ENCODE assay signal across 1 cellular context in genomic region chr6:5464096-5464885, GRCh38.
TF ChIP-seq lines count a peak whose summit lies in the region.

No MANE protein-coding gene starts in this region.

TF ChIP-seq in SK-N-SH treated with all-trans-retinoic acid at 6 μM for 48 hours, 23 proteins besides CTCF, POLR2A, EP300 and RAD21 (continued from another document):
- TF ChIP-seq, protein P1, sequence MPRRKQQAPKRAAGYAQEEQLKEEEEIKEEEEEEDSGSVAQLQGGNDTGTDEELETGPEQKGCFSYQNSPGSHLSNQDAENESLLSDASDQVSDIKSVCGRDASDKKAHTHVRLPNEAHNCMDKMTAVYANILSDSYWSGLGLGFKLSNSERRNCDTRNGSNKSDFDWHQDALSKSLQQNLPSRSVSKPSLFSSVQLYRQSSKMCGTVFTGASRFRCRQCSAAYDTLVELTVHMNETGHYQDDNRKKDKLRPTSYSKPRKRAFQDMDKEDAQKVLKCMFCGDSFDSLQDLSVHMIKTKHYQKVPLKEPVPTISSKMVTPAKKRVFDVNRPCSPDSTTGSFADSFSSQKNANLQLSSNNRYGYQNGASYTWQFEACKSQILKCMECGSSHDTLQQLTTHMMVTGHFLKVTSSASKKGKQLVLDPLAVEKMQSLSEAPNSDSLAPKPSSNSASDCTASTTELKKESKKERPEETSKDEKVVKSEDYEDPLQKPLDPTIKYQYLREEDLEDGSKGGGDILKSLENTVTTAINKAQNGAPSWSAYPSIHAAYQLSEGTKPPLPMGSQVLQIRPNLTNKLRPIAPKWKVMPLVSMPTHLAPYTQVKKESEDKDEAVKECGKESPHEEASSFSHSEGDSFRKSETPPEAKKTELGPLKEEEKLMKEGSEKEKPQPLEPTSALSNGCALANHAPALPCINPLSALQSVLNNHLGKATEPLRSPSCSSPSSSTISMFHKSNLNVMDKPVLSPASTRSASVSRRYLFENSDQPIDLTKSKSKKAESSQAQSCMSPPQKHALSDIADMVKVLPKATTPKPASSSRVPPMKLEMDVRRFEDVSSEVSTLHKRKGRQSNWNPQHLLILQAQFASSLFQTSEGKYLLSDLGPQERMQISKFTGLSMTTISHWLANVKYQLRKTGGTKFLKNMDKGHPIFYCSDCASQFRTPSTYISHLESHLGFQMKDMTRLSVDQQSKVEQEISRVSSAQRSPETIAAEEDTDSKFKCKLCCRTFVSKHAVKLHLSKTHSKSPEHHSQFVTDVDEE (CRISPR knock-in tag; IDR thresholded peaks at IDR 0.05) = no peak
- no peak for TF ChIP-seq ISL1 (CRISPR knock-in tag; IDR thresholded peaks at IDR 0.05)
- no peak for TF ChIP-seq SNAI2 (CRISPR knock-in tag; IDR thresholded peaks at IDR 0.05)
- TF ChIP-seq OSR1 (CRISPR knock-in tag; IDR thresholded peaks at IDR 0.05) = no peak
TF ChIP-seq in SK-N-SH treated with all-trans-retinoic acid at 6 μM for 48 hours: peak in this region for 0.
